Comparison of ENCODE assay signal across 1 cellular context in the genomic region with DNA sequence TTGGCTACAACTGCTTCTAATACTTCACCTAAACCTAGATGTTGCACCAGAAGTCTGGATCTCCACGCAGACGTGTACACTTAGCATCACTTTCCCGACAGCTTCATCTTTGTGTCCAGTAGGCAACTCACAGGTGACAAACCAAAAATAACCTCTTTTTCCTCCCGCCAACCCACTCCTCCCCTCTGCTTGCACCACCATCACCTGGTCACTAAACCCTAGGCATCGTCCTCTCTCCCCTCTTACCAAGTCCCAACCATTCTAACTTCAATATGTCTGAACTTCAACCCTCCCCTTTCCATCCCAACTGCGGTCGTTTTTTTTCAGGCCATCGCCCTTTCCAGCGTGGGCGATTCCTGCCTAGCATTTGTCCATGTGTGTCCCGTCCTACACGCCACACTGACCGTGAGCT.
TF ChIP-seq lines count a peak whose summit lies in the region.

No MANE protein-coding gene starts in this region.

TF ChIP-seq in HepG2, 621 proteins besides CTCF, POLR2A, EP300 and RAD21 (continued from another document and continues in another):
- TF ChIP-seq ZNF407 (CRISPR knock-in tag; IDR thresholded peaks at IDR 0.05; ENCODE audit: not compliant biosample characterization), result peak; percentile 9
- no peak; the same call in 1 of the 2 replicates for TF ChIP-seq ZNF678 (CRISPR knock-in tag; IDR thresholded peaks at IDR 0.05)
- TF ChIP-seq RNF219 (CRISPR knock-in tag; IDR thresholded peaks at IDR 0.05), result no peak
- no peak for TF ChIP-seq SP1 (IDR thresholded peaks at IDR 0.05)
- TF ChIP-seq SP1 (CRISPR knock-in tag; IDR thresholded peaks at IDR 0.05), result no peak
- TF ChIP-seq ZNF331 (CRISPR knock-in tag; IDR thresholded peaks at IDR 0.05), result no peak; the same call in 1 of the 2 replicates
- peak; percentile 77 for TF ChIP-seq ZNF670 (CRISPR knock-in tag; IDR thresholded peaks at IDR 0.05; ENCODE audit: borderline replicate concordance)
- no peak for TF ChIP-seq IKZF4 (CRISPR knock-in tag; IDR thresholded peaks at IDR 0.05; ENCODE audit: borderline replicate concordance, low read depth, not compliant biosample characterization)
- no peak for TF ChIP-seq TCF12 (IDR thresholded peaks at IDR 0.05)
- peak; percentile 29; the same call in 1 of the 2 replicates for TF ChIP-seq TCF12 (CRISPR knock-in tag; IDR thresholded peaks at IDR 0.05)
- no peak for TF ChIP-seq SCMH1 (CRISPR knock-in tag; IDR thresholded peaks at IDR 0.05; ENCODE audit: borderline replicate concordance)
- TF ChIP-seq ZNF234 (CRISPR knock-in tag; conservative IDR thresholded peaks at IDR 0.05), result 0 out of 2 replicates have a peak, but pooled peaks have one; percentile 46
- 0 out of 2 replicates have a peak, but pooled peaks have one; percentile 90 for TF ChIP-seq KDM5B (CRISPR knock-in tag; IDR thresholded peaks at IDR 0.05; ENCODE audit: borderline replicate concordance)
- 0 out of 2 replicates have a peak, but pooled peaks have one; percentile 70 for TF ChIP-seq ZBTB38 (CRISPR knock-in tag; IDR thresholded peaks at IDR 0.05)
- TF ChIP-seq, protein P1, sequence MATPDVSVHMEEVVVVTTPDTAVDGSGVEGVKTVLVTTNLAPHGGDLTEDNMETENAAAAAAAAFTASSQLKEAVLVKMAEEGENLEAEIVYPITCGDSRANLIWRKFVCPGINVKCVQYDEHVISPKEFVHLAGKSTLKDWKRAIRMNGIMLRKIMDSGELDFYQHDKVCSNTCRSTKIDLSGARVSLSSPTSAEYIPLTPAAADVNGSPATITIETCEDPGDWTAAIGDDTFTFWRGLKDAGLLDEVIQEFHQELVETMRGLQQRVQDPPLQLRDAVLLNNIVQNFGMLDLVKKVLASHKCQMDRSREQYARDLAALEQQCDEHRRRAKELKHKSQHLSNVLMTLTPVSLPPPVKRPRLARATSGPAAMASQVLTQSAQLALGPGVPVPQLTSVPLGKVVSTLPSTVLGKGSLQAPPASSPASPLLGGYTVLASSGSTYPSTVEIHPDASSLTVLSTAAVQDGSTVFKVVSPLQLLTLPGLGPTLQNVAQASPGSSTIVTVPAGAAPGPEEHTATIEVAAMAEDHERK (CRISPR knock-in tag; IDR thresholded peaks at IDR 0.05; ENCODE audit: low read depth), result no peak
- TF ChIP-seq REL (CRISPR knock-in tag; conservative IDR thresholded peaks at IDR 0.05), result 0 out of 2 replicates have a peak, but pooled peaks have one; percentile 38
- TF ChIP-seq, protein P2, sequence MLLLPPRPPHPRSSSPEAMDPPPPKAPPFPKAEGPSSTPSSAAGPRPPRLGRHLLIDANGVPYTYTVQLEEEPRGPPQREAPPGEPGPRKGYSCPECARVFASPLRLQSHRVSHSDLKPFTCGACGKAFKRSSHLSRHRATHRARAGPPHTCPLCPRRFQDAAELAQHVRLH (CRISPR knock-in tag; IDR thresholded peaks at IDR 0.05; ENCODE audit: borderline replicate concordance, low read depth), result no peak
- no peak; the same call in 1 of the 2 replicates for TF ChIP-seq GFI1 (CRISPR knock-in tag; IDR thresholded peaks at IDR 0.05; ENCODE audit: borderline replicate concordance)
- TF ChIP-seq, protein P3, sequence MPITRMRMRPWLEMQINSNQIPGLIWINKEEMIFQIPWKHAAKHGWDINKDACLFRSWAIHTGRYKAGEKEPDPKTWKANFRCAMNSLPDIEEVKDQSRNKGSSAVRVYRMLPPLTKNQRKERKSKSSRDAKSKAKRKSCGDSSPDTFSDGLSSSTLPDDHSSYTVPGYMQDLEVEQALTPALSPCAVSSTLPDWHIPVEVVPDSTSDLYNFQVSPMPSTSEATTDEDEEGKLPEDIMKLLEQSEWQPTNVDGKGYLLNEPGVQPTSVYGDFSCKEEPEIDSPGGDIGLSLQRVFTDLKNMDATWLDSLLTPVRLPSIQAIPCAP (CRISPR knock-in tag; IDR thresholded peaks at IDR 0.05; ENCODE audit: low read depth), result peak; percentile 60; the same call in 1 of the 2 replicates
- TF ChIP-seq STAT5B (CRISPR knock-in tag; IDR thresholded peaks at IDR 0.05), result no peak
- TF ChIP-seq ZSCAN21 (CRISPR knock-in tag; IDR thresholded peaks at IDR 0.05; ENCODE audit: borderline replicate concordance), result 0 out of 2 replicates have a peak, but pooled peaks have one; percentile 2
- TF ChIP-seq FOXC1 (CRISPR knock-in tag; IDR thresholded peaks at IDR 0.05; ENCODE audit: borderline replicate concordance), result no peak
- no peak for TF ChIP-seq PAWR (CRISPR knock-in tag; IDR thresholded peaks at IDR 0.05; ENCODE audit: borderline replicate concordance)
- TF ChIP-seq MZF1 (CRISPR knock-in tag; IDR thresholded peaks at IDR 0.05; ENCODE audit: borderline replicate concordance), result no peak
- TF ChIP-seq FLYWCH1 (CRISPR knock-in tag; IDR thresholded peaks at IDR 0.05), result no peak
- TF ChIP-seq ZNF572 (CRISPR knock-in tag; IDR thresholded peaks at IDR 0.05), result 0 out of 2 replicates have a peak, but pooled peaks have one; percentile 39
- TF ChIP-seq, protein P4, sequence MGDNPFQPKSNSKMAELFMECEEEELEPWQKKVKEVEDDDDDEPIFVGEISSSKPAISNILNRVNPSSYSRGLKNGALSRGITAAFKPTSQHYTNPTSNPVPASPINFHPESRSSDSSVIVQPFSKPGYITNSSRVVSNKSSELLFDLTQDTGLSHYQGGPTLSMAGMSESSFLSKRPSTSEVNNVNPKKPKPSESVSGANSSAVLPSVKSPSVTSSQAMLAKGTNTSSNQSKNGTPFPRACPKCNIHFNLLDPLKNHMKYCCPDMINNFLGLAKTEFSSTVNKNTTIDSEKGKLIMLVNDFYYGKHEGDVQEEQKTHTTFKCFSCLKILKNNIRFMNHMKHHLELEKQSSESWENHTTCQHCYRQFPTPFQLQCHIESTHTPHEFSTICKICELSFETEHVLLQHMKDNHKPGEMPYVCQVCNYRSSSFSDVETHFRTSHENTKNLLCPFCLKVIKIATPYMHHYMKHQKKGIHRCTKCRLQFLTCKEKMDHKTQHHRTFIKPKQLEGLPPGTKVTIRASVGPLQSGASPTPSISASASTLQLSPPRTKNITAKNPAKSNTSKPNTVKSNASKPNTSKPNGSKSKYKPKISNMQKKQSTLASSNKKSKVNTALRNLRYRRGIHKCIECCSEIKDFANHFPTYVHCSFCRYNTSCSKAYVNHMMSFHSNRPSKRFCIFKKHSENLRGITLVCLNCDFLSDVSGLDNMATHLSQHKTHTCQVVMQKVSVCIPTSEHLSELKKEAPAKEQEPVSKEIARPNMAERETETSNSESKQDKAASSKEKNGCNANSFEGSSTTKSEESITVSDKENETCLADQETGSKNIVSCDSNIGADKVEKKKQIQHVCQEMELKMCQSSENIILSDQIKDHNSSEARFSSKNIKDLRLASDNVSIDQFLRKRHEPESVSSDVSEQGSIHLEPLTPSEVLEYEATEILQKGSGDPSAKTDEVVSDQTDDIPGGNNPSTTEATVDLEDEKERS (CRISPR knock-in tag; IDR thresholded peaks at IDR 0.05), result peak; percentile 1; the same call in 1 of the 2 replicates
- no peak for TF ChIP-seq ZNF121 (CRISPR knock-in tag; IDR thresholded peaks at IDR 0.05)
- no peak for TF ChIP-seq TGIF2 (CRISPR knock-in tag; IDR thresholded peaks at IDR 0.05)
- TF ChIP-seq SNAPC4 (CRISPR knock-in tag; IDR thresholded peaks at IDR 0.05), result peak; percentile 87
- peak; percentile 37; the same call in 1 of the 2 replicates for TF ChIP-seq MIER3 (CRISPR knock-in tag; IDR thresholded peaks at IDR 0.05; ENCODE audit: borderline replicate concordance)
- TF ChIP-seq ZKSCAN8 (CRISPR knock-in tag; IDR thresholded peaks at IDR 0.05; ENCODE audit: borderline replicate concordance), result no peak
- TF ChIP-seq MXD1 (CRISPR knock-in tag; IDR thresholded peaks at IDR 0.05), result 0 out of 2 replicates have a peak, but pooled peaks have one; percentile 33
- no peak for TF ChIP-seq NFYB (CRISPR knock-in tag; IDR thresholded peaks at IDR 0.05)
